Comparison of ENCODE assay signal across 1 cellular context in the genomic region with DNA sequence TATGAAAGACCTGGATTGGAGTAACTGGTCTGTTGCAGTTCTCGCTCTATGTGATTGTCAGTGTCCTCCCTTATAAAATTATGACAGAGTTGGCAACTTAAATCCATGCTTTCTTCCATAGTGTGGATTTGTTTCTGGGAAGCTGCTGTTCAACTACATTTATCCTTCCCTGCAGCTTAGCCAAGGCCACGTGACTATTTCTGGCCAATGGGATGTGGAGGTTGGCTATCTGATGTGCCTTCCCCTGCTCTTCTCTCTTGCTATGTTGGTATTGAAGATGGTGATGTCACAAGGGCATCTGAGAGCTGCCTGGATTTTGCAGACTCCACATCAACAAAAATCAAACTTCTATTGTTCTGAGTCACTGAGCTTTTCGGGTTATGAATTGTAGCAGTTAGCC.
TF ChIP-seq lines count a peak whose summit lies in the region.

No MANE protein-coding gene starts in this region.

TF ChIP-seq in K562, 482 proteins besides CTCF, POLR2A, EP300 and RAD21 (continued from another document):
- TF ChIP-seq IFI16 (CRISPR knock-in tag; IDR thresholded peaks at IDR 0.05) (no peak), NFYB (IDR thresholded peaks at IDR 0.05; ENCODE audit: extremely low read depth, insufficient read length) (peak; percentile 43), ZNF699 (CRISPR knock-in tag; IDR thresholded peaks at IDR 0.05; ENCODE audit: insufficient replicate concordance) (no peak), ASH1L (IDR thresholded peaks at IDR 0.05; ENCODE audit: borderline replicate concordance, low read depth, partially characterized antibody) (no peak), SMAD3 (CRISPR knock-in tag; conservative IDR thresholded peaks at IDR 0.05) (no peak), ZZZ3 (IDR thresholded peaks at IDR 0.05) (no peak), FOXJ2 (tag; IDR thresholded peaks at IDR 0.05) (no peak), KAT8 (IDR thresholded peaks at IDR 0.05; ENCODE audit: low read depth) (no peak), ZNF668 (CRISPR knock-in tag; IDR thresholded peaks at IDR 0.05) (no peak), PML (IDR thresholded peaks at IDR 0.05; ENCODE audit: low read length) (no peak), HDAC1 (IDR thresholded peaks at IDR 0.05) (no peak), MEF2D (tag; conservative IDR thresholded peaks at IDR 0.05; ENCODE audit: low read depth) (no peak), ZNF586 (CRISPR knock-in tag; conservative IDR thresholded peaks at IDR 0.05) (no peak), JUNB (CRISPR knock-in tag; conservative IDR thresholded peaks at IDR 0.05) (no peak)
- TF ChIP-seq, protein P1, sequence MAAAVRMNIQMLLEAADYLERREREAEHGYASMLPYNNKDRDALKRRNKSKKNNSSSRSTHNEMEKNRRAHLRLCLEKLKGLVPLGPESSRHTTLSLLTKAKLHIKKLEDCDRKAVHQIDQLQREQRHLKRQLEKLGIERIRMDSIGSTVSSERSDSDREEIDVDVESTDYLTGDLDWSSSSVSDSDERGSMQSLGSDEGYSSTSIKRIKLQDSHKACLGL (CRISPR knock-in tag; IDR thresholded peaks at IDR 0.05; ENCODE audit: borderline replicate concordance, poor library complexity, severe bottlenecking): no peak
- TF ChIP-seq, protein P2, sequence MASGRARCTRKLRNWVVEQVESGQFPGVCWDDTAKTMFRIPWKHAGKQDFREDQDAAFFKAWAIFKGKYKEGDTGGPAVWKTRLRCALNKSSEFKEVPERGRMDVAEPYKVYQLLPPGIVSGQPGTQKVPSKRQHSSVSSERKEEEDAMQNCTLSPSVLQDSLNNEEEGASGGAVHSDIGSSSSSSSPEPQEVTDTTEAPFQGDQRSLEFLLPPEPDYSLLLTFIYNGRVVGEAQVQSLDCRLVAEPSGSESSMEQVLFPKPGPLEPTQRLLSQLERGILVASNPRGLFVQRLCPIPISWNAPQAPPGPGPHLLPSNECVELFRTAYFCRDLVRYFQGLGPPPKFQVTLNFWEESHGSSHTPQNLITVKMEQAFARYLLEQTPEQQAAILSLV (tag; IDR thresholded peaks at IDR 0.05): no peak
- TF ChIP-seq, protein P3, sequence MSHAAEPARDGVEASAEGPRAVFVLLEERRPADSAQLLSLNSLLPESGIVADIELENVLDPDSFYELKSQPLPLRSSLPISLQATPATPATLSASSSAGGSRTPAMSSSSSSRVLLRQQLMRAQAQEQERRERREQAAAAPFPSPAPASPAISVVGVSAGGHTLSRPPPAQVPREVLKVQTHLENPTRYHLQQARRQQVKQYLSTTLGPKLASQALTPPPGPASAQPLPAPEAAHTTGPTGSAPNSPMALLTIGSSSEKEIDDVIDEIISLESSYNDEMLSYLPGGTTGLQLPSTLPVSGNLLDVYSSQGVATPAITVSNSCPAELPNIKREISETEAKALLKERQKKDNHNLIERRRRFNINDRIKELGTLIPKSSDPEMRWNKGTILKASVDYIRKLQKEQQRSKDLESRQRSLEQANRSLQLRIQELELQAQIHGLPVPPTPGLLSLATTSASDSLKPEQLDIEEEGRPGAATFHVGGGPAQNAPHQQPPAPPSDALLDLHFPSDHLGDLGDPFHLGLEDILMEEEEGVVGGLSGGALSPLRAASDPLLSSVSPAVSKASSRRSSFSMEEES (CRISPR knock-in tag; IDR thresholded peaks at IDR 0.05): peak; percentile 21; the same call in 1 of the 2 replicates
- TF ChIP-seq, protein P4, sequence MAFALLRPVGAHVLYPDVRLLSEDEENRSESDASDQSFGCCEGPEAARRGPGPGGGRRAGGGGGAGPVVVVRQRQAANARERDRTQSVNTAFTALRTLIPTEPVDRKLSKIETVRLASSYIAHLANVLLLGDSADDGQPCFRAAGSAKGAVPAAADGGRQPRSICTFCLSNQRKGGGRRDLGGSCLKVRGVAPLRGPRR (CRISPR knock-in tag; IDR thresholded peaks at IDR 0.05): no peak
